In the genomic region with DNA sequence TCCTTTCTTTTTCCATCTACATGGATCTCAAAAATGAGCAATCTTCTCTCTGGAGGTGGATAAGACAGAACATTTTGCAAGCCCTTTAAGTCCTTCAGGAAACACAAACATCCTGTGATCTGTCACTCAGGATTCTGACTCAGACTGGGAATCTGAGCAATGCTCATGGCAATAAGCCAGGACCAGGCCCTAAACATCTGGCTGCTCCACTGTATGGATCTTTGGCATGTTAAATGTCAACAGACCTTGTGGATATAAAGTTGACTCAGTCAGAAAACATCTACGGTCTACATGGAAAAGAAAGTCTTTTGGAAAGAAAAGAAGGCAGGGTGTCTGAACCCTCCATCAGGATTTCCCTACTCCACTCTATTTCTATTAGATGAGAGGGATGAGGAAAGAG, we compare ENCODE assay signal across 10 cellular contexts. TPM values are rescaled to one million over a fixed set of nuclear protein-coding genes. Genes with fewer than 3 reads are reported as not detected.
DNase-seq lines count a peak whose midpoint lies in the region; TF ChIP-seq lines count a peak whose summit lies in the region.
"Had no signal": no experiment of that assay in that cellular context is flagged by ENCODE, and none has a peak within 500 bp of the region (broad histone marks: within the 10 kb centered on the region; RNA-seq: fewer than 3 reads in every experiment).

No MANE protein-coding gene starts in this region.

- no peaks in the 10 kb centered on the region for H3K4me1 ChIP-seq in colonic mucosa
- H3K4me1 ChIP-seq: Peyer's patch had no signal

- H3K9me3 ChIP-seq in colonic mucosa = no peaks in the 10 kb centered on the region
- H3K9me3 ChIP-seq: Peyer's patch had no signal

- TF ChIP-seq CTCF in colonic mucosa (IDR thresholded peaks at IDR 0.05) = no peak
- no peak for TF ChIP-seq CTCF in GM20000 (IDR thresholded peaks at IDR 0.05; ENCODE audit: extremely low read depth, missing control alignments)

- peak overlapping the region; percentile 22 for H3K27ac ChIP-seq in colonic mucosa
- H3K27ac ChIP-seq: KMS-11 had no signal

- intact Hi-C loops in colonic mucosa (cut with DNase I) = no loop called here

- H3K27me3 ChIP-seq in colonic mucosa = no peaks in the 10 kb centered on the region
- H3K27me3 ChIP-seq: Peyer's patch had no signal

- in situ Hi-C loops in Caki2 (cut with HindIII; ENCODE audit: low pct_unique_long_range_greater_than_20kb, low sequenced_read_pairs) = no loop called here

- peak; percentile 92 for DNase-seq in Caki2 (ENCODE audit: low read depth)
- DNase-seq in M059J (ENCODE audit: low read depth) = peak; percentile 95
- peak; percentile 56 for DNase-seq in colonic mucosa
- peak; percentile 76 for DNase-seq in myocyte (ENCODE audit: low read depth)
- no peak for DNase-seq in GM20000 (ENCODE audit: low spot score)
- DNase-seq in NCI-H2227 (lab: John Stamatoyannopoulos, UW; ENCODE audit: unreplicated experiment) = no peak
- no peak for DNase-seq in activated gamma-delta T cell treated with Interleukin-2 at 50 U/mL for 16 hours
- no peak for DNase-seq in D341Med (ENCODE audit: low spot score)

- H3K4me3 ChIP-seq in colonic mucosa = no peak overlapping the region
- H3K4me3 ChIP-seq: Peyer's patch had no signal

- H3K9ac ChIP-seq in colonic mucosa (ENCODE audit: low read depth in 2 of 2, low read length in 2 of 2) = no peak overlapping the region
- H3K9ac ChIP-seq: KMS-11 had no signal

- H3K36me3 ChIP-seq in colonic mucosa = no peaks in the 10 kb centered on the region
- H3K36me3 ChIP-seq: Peyer's patch had no signal

RNA-seq across cellular contexts. Expression of a gene that starts 17.8 kb away (rescaled TPM):
- total RNA-seq in Caki2 (2014; rRNA removed; shearing (Covaris generic); ENCODE audit: low replicate concordance) = 22.6 and 29.6 TPM in 2 replicates
- total RNA-seq in M059J (2014; rRNA removed; shearing (Covaris generic)) = 31.4 and 34.8 TPM in 2 replicates
- total RNA-seq in colonic mucosa (10 to 100 TPM; 13.5 to 26.2 TPM), myocyte (31.3 and 43.7 TPM in 2 replicates)
- polyA plus RNA-seq in myocyte (2012) = 41.4 TPM

RNA-seq across cellular contexts. Expression of a gene that starts 17.8 kb away (rescaled TPM):
- not detected in 2 replicates for total RNA-seq in Caki2 (2014; rRNA removed; shearing (Covaris generic); ENCODE audit: low replicate concordance)
- total RNA-seq in M059J (2014; rRNA removed; shearing (Covaris generic)) = not detected in 2 replicates
- not detected for total RNA-seq in colonic mucosa
- not detected in 2 replicates for total RNA-seq in myocyte
- 0.08 TPM for polyA plus RNA-seq in myocyte (2012)
- total RNA-seq: Peyer's patch had no signal

Comparison
In these comparisons a context has a peak if more than half of its experiments do, and no peak if none do; other contexts are left out.
1. DNase-seq: peak in Caki2 (single experiment), M059J (single experiment), colonic mucosa (single experiment) and myocyte (single experiment); none in GM20000 (single experiment), NCI-H2227 (single experiment), activated gamma-delta T cell treated with Interleukin-2 at 50 U/mL for 16 hours (single experiment) and D341Med (single experiment).